ENCODE assay signal across 20 cellular contexts in genomic region chr11:119189393-119189792, GRCh38. TPM values are rescaled to one million over a fixed set of nuclear protein-coding genes. Genes with fewer than 3 reads are reported as not detected.
DNase-seq lines count a peak whose midpoint lies in the region; ATAC-seq, FAIRE-seq and TF ChIP-seq lines count a peak whose summit lies in the region.
"Had no signal": no experiment of that assay in that cellular context is flagged by ENCODE, and none has a peak within 500 bp of the region (broad histone marks: within the 10 kb centered on the region; RNA-seq: fewer than 3 reads in every experiment).

No MANE protein-coding gene starts in this region.

- CTCF ChIA-PET in Caco-2 (lab: Charles Lee), result interaction anchor here (0.6 to 1.9 kb wide), 3 partner anchors 9 to 149 kb away, joined by 3 to 9 read pairs (median 7); partner anchors contain the start of gene CBL
- CTCF ChIA-PET in HCT116 (lab: Charles Lee), result interaction anchor here (2.2 kb wide), 1 partner anchor 17 kb away, joined by 5 read pairs; the partner anchor contains the start of gene CBL

- RAD21 ChIA-PET in HCT116 (lab: Charles Lee; ENCODE audit: low non-redundant PET in 1 of 2, low total read pairs in 2 of 2, uncharacterized antibody in 2 of 2, unreplicated experiment in 2 of 2), result no interaction called here

- H4K20me1 ChIP-seq in HCT116 (ENCODE audit: insufficient read depth), result no peaks in the 10 kb centered on the region

- no peak for TF ChIP-seq POLR2A in HCT116 (IDR thresholded peaks at IDR 0.05; ENCODE audit: borderline replicate concordance, extremely low read depth, insufficient read depth, insufficient read length)
- TF ChIP-seq POLR2A in right lobe of liver (IDR thresholded peaks at IDR 0.05), result no peak

- H3K4me2 ChIP-seq in HCT116 (ENCODE audit: low read length), result 0 out of 2 replicates have a peak overlapping the region, but pooled peaks have one; percentile 5
- H3K4me2 ChIP-seq: A549 had no signal

- H3K27me3 ChIP-seq in Caco-2 (replicated peaks; ENCODE audit: control insufficient read depth, insufficient read depth, low read length) (no peaks in the 10 kb centered on the region), HCT116 (ENCODE audit: insufficient read depth, low read length) (no peaks in the 10 kb centered on the region), right lobe of liver (no peaks in the 10 kb centered on the region)
- H3K27me3 ChIP-seq: BE2C, SJCRH30 had no signal

- peak overlapping the region; percentile 38 for H3K27ac Mint-ChIP-seq in Caco-2 (ENCODE audit: unreplicated experiment)

- no peak overlapping the region for H3K4me3 Mint-ChIP-seq in Caco-2 (ENCODE audit: unreplicated experiment)

- WGBS in right lobe of liver (ENCODE audit: insufficient coverage, low coverage, low lambda C conversion rate, missing lambda C conversion rate), result no CpG with 5 or more reads among the region's 4 CpGs

- H3K9me3 ChIP-seq in Caco-2, result no peaks in the 10 kb centered on the region
- H3K9me3 ChIP-seq in HCT116 (ENCODE audit: control insufficient read depth in 1 of 2, insufficient read depth in 1 of 2, low read depth in 1 of 2, low read length in 2 of 2), result no peaks in the 10 kb centered on the region
- no peaks in the 10 kb centered on the region for H3K9me3 ChIP-seq in kidney (ENCODE audit: control insufficient read depth in 1 of 2, low read length in 2 of 2)
- H3K9me3 ChIP-seq in right lobe of liver, result no peaks in the 10 kb centered on the region
- H3K9me3 ChIP-seq: A549, BE2C, SJCRH30 had no signal

- H3K4me1 ChIP-seq in Caco-2 (peaks cover 30% of the 10 kb centered on the region), HCT116 (ENCODE audit: control insufficient read depth in 1 of 2, insufficient read depth in 2 of 2, low read length in 2 of 2) (peaks cover 4 to 17% of the 10 kb centered on the region in 2 experiments; a peak in 3 of 4 replicates), kidney (ENCODE audit: control insufficient read depth in 1 of 2, insufficient read depth in 1 of 2, low read depth in 1 of 2, low read length in 2 of 2) (peaks cover 0 to 3% of the 10 kb centered on the region in 2 donors), right lobe of liver (no peaks in the 10 kb centered on the region)
- H3K4me1 ChIP-seq: SJCRH30 had no signal

- H3K9me2 ChIP-seq in HCT116 (ENCODE audit: insufficient read depth), result no peaks in the 10 kb centered on the region

- BruUV-seq in Caco-2 (replicated peaks; lab: Mats Ljungman, UMichigan), result no TSS peak
- no TSS peak for BruUV-seq in HCT116 (replicated peaks; lab: Mats Ljungman, UMichigan)

- no peak for FAIRE-seq in kidney (lab: Jason Lieb, UNC)
- FAIRE-seq: A549 had no signal

- no peaks in the 10 kb centered on the region for H3K27me3 Mint-ChIP-seq in Caco-2 (ENCODE audit: insufficient read depth, unreplicated experiment)

- TF ChIP-seq CTCF in Caco-2 (IDR thresholded peaks at IDR 0.05; ENCODE audit: insufficient read depth in 1 of 2, low read depth in 1 of 2, low read length in 1 of 2, severe bottlenecking in 1 of 2, unreplicated experiment in 1 of 2), result peak in 1 of 2 experiments; percentile 35
- no peak for TF ChIP-seq CTCF in HCT116 (IDR thresholded peaks at IDR 0.05 in 2 of 3, conservative IDR thresholded peaks at IDR 0.05 in 1 of 3; ENCODE audit: borderline replicate concordance in 1 of 3, insufficient read depth in 1 of 3, low read depth in 2 of 3, low read length in 2 of 3)
- no peak for TF ChIP-seq CTCF in kidney (IDR thresholded peaks at IDR 0.05; ENCODE audit: borderline replicate concordance, extremely low read depth, insufficient read depth)
- no peak for TF ChIP-seq CTCF in GM20000 (IDR thresholded peaks at IDR 0.05; ENCODE audit: extremely low read depth, missing control alignments)
- TF ChIP-seq CTCF in right lobe of liver (IDR thresholded peaks at IDR 0.05), result no peak

- no peaks in the 10 kb centered on the region for H3K36me3 ChIP-seq in Caco-2 (ENCODE audit: control insufficient read depth, insufficient read depth, low read length)
- H3K36me3 ChIP-seq in HCT116 (ENCODE audit: control insufficient read depth in 1 of 2, insufficient read depth in 2 of 2, low read length in 2 of 2), result no peaks in the 10 kb centered on the region
- H3K36me3 ChIP-seq in kidney (ENCODE audit: control insufficient read depth in 1 of 2, insufficient read depth in 2 of 2, low read length in 2 of 2), result no peaks in the 10 kb centered on the region
- H3K36me3 ChIP-seq in right lobe of liver, result no peaks in the 10 kb centered on the region
- H3K36me3 ChIP-seq: BE2C, SJCRH30 had no signal

- ATAC-seq in HCT116, result peak; percentile 37
- ATAC-seq in right lobe of liver, result no peak

- H3K27ac ChIP-seq in HCT116 (ENCODE audit: low read depth, low read length) (no peak overlapping the region), kidney (ENCODE audit: low read depth in 2 of 2, low read length in 2 of 2) (no peak overlapping the region), right lobe of liver (no peak overlapping the region)
- H3K27ac ChIP-seq: A549, SJCRH30 had no signal

- no peak for TF ChIP-seq RAD21 in HCT116 (IDR thresholded peaks at IDR 0.05; ENCODE audit: low read depth)

- intact Hi-C loops in Caco-2 (cut with micrococcal nuclease; ENCODE audit: unreplicated experiment), result no loop called here
- intact Hi-C loops in HCT116 (cut with micrococcal nuclease), result no loop called here
- intact Hi-C loops in kidney (cut with DNase I), result no loop called here
- intact Hi-C loops in right lobe of liver (cut with DNase I), result no loop called here

- POLR2A ChIA-PET in Caco-2 (lab: Charles Lee) (no interaction called here), HCT116 (lab: Charles Lee) (no interaction called here)

- H3K4me3 ChIP-seq in Caco-2 (ENCODE audit: low read depth, low read length) (no peak overlapping the region), HCT116 (replicated peaks in 1 of 2; ENCODE audit: low read depth in 1 of 2, low read length in 2 of 2) (no peak overlapping the region), kidney (ENCODE audit: low read length in 2 of 2) (no peak overlapping the region), right lobe of liver (no peak overlapping the region)
- H3K4me3 ChIP-seq: A549, SJCRH30 had no signal

- no peak overlapping the region for H3K9ac ChIP-seq in HCT116 (ENCODE audit: low read length)
- H3K9ac ChIP-seq in kidney (ENCODE audit: low read length in 2 of 2), result no peak overlapping the region

- no peak for DNase-seq in Caco-2
- no peak for DNase-seq in HCT116 (ENCODE audit: low read depth, low spot score)
- peak; percentile 8 for DNase-seq in RPMI8226
- peak; percentile 45 for DNase-seq in kidney
- DNase-seq in GM20000 (ENCODE audit: low spot score), result no peak
- DNase-seq in right lobe of liver, result no peak
- DNase-seq in hippocampal formation (lab: John Stamatoyannopoulos, UW), result no peak
- no peak for DNase-seq in activated naive CD4-positive, alpha-beta T cell treated with Interleukin-2 at 50 U/mL for 16 hours
- DNase-seq: BE2C, EL, GF-D8, GOT3, MM.1S, NCI-H1048, NCI-H1417 treated with DMSO at 0.1 percent for 48 hours, NCI-H187, NCI-H2227 treated with DMSO at 0.1 percent for 48 hours, NCI-H510A, SJCRH30 had no signal

- peaks cover 25% of the 10 kb centered on the region for H3K4me1 Mint-ChIP-seq in Caco-2 (ENCODE audit: low read depth, unreplicated experiment)

- H3K36me3 Mint-ChIP-seq in Caco-2 (ENCODE audit: insufficient read depth, unreplicated experiment), result no peaks in the 10 kb centered on the region

- H3K79me2 ChIP-seq in HCT116 (ENCODE audit: insufficient read depth, low read length), result no peaks in the 10 kb centered on the region

- no peak overlapping the region for H2AFZ ChIP-seq in HCT116 (ENCODE audit: low read depth, low read length, poor library complexity, severe bottlenecking)

- no peaks in the 10 kb centered on the region for H3K9me3 Mint-ChIP-seq in Caco-2 (ENCODE audit: unreplicated experiment)

RNA-seq across cellular contexts. Expression of gene NHERF4, which starts 4.1 kb away (rescaled TPM):
- total RNA-seq in Caco-2 (2022) (9.6 and 10.0 TPM in 2 replicates), HCT116 (2021; ENCODE audit: unreplicated experiment) (0.30 TPM), kidney (3.5 TPM), right lobe of liver (under 1 TPM in 1 of 6 experiments, not detected in 5; 0.32 TPM)
- polyA plus RNA-seq in HCT116 (2012), result 0.04 and 0.07 TPM in 2 replicates
- polyA plus RNA-seq in kidney (ENCODE audit: insufficient read depth, low read depth, low replicate concordance), result 47.9 TPM
- total RNA-seq: SJCRH30 had no signal

RNA-seq across cellular contexts. Expression of gene CBL, which starts 16.7 kb away (rescaled TPM):
- 52.7 and 53.5 TPM in 2 replicates for total RNA-seq in Caco-2 (2022)
- 31.1 TPM for total RNA-seq in HCT116 (2021; ENCODE audit: unreplicated experiment)
- polyA plus RNA-seq in HCT116 (2012), result 9.1 and 10.8 TPM in 2 replicates
- total RNA-seq in kidney, result 20.6 TPM
- 2.0 TPM for polyA plus RNA-seq in kidney (ENCODE audit: insufficient read depth, low read depth, low replicate concordance)
- total RNA-seq in right lobe of liver, result 1 to 10 TPM; 3.1 to 7.1 (median 4.6) TPM

RNA-seq across cellular contexts. Expression of gene NLRX1, which starts 20.9 kb away (rescaled TPM):
- total RNA-seq in Caco-2 (2022) (7.2 and 8.0 TPM in 2 replicates), HCT116 (2021; ENCODE audit: unreplicated experiment) (21.4 TPM), kidney (21.2 TPM), right lobe of liver (10 to 100 TPM in 4 of 6 experiments, 1 to 10 TPM in 2; 8.1 to 13.2 (median 10.9) TPM)
- 15.8 and 17.7 TPM in 2 replicates for polyA plus RNA-seq in HCT116 (2012)
- polyA plus RNA-seq in kidney (ENCODE audit: insufficient read depth, low read depth, low replicate concordance), result 11.9 TPM

RNA-seq across cellular contexts. Expression of gene ABCG4, which starts 40.5 kb away (rescaled TPM):
- total RNA-seq in Caco-2 (2022) (0.18 TPM in 1 of 2 replicates, not detected in the other), HCT116 (2021; ENCODE audit: unreplicated experiment) (1.9 TPM), kidney (0.25 TPM), right lobe of liver (under 1 TPM in 4 of 6 experiments, not detected in 2; 0.04 to 0.22 (median 0.09) TPM)
- 1.5 and 1.7 TPM in 2 replicates for polyA plus RNA-seq in HCT116 (2012)
- 0.52 TPM for polyA plus RNA-seq in kidney (ENCODE audit: insufficient read depth, low read depth, low replicate concordance)

Comparison
In these comparisons a context has a peak if more than half of its experiments do, and no peak if none do; other contexts are left out.
1. DNase-seq: peak in RPMI8226 (single experiment) and kidney (single experiment); none in Caco-2 (0 of 2), HCT116 (single experiment), GM20000 (single experiment), right lobe of liver (0 of 3), hippocampal formation (0 of 2) and activated naive CD4-positive, alpha-beta T cell treated with Interleukin-2 at 50 U/mL for 16 hours (single experiment).